Comparison of ENCODE assay signal across 16 cellular contexts in the genomic region with DNA sequence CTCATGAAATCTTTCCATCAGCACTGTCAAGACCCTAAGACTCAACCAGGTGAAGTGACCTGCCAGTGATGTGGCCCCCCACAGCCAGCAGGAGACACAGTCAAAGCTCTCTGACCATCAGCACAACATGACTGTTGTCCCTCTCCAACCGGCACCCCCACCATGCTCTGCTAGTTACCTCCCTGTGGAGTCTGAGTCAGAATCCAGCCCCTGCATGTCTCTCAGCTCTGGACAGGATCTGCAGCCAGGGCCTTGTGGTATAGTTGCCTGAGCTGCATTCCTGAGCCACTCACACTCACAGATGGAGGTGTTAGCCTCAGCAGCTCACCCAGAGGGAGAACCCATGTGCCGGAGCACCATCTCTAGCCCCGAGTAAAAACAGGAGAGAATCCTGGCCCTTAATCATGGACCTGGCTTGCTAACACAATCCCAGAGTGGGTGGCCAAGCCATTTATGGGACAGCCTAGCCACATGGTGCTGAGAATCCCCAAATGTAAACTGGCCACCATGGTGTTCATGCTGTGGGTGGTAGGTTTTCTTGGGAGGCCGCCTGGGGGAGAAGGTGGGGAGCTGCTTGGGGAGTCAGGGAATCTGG.
DNase-seq lines count a peak whose midpoint lies in the region; ATAC-seq and TF ChIP-seq lines count a peak whose summit lies in the region.
"Had no signal": no experiment of that assay in that cellular context is flagged by ENCODE, and none has a peak within 500 bp of the region (broad histone marks: within the 10 kb centered on the region; RNA-seq: fewer than 3 reads in every experiment).

No MANE protein-coding gene starts in this region.

- peak; percentile 30 for ATAC-seq in activated naive CD8-positive, alpha-beta T cell treated with anti-CD3 and anti-CD28 coated beads, Interleukin-2, amount 50 U/mL, for 24 hours
- ATAC-seq in HG02970 (IDR thresholded peaks at IDR 0.05; ENCODE audit: low FRiP score, unreplicated experiment) (no peak), HG03095 (IDR thresholded peaks at IDR 0.05; ENCODE audit: unreplicated experiment) (no peak)
- ATAC-seq: activated T-cell treated with anti-CD3 and anti-CD28 coated beads, Interleukin-2, amount 50 U/mL, for 4 hours; body of pancreas; left cardiac atrium had no signal

- peaks cover 41% of the 10 kb centered on the region for H3K4me1 ChIP-seq in SJSA1 (replicated peaks)
- H3K4me1 ChIP-seq: body of pancreas had no signal

- no peaks in the 10 kb centered on the region for H3K9me3 Mint-ChIP-seq in activated naive CD8-positive, alpha-beta T cell treated with anti-CD3 and anti-CD28 coated beads, Interleukin-2, amount 50 U/mL, for 24 hours
- H3K9me3 Mint-ChIP-seq in activated naive CD8-positive, alpha-beta T cell treated with anti-CD3 and anti-CD28 coated beads for 36 hours = no peaks in the 10 kb centered on the region
- H3K9me3 Mint-ChIP-seq: stimulated activated memory B cell treated with anti-CD40 and anti-IgM and Interleukin-4, amounts not matched to agents 10 μg/mL and 1 μg/mL and 100 μg/mL, for 72 hours had no signal

- DNase-seq in activated naive CD8-positive, alpha-beta T cell treated with anti-CD3 and anti-CD28 coated beads, Interleukin-2, amount 50 U/mL, for 24 hours = no peak
- DNase-seq in activated naive CD8-positive, alpha-beta T cell treated with anti-CD3 and anti-CD28 coated beads for 36 hours = no peak
- DNase-seq in SJSA1 (ENCODE audit: low read depth in 1 of 2, low spot score in 2 of 2) = peak; percentile 96
- peak; percentile 55 for DNase-seq in fibroblast of the aortic adventitia (ENCODE audit: low read depth)
- no peak for DNase-seq in occipital lobe (lab: John Stamatoyannopoulos, UW)
- DNase-seq in COLO668 (lab: John Stamatoyannopoulos, UW; ENCODE audit: unreplicated experiment) = no peak
- DNase-seq: activated T-cell treated with anti-CD3 and anti-CD28 coated beads, Interleukin-2, amount 50 U/mL, for 4 hours; body of pancreas; left cardiac atrium; Right ventricle myocardium superior; stimulated activated CD4-positive, alpha-beta T cell treated with anti-CD3 and anti-CD28 coated beads, Interleukin-15, amount 100 ng/mL, for 24 hours had no signal

- no peaks in the 10 kb centered on the region for H3K9me3 ChIP-seq in SJSA1 (replicated peaks)
- H3K9me3 ChIP-seq: body of pancreas had no signal

- peak overlapping the region; percentile 90 for H3K27ac ChIP-seq in SJSA1
- H3K27ac ChIP-seq: 22Rv1, body of pancreas, VCaP had no signal

- H3K36me3 ChIP-seq in SJSA1 = peaks cover 10% of the 10 kb centered on the region

- H3K27ac Mint-ChIP-seq in activated naive CD8-positive, alpha-beta T cell treated with anti-CD3 and anti-CD28 coated beads, Interleukin-2, amount 50 U/mL, for 24 hours = no peak overlapping the region
- H3K27ac Mint-ChIP-seq in activated naive CD8-positive, alpha-beta T cell treated with anti-CD3 and anti-CD28 coated beads for 36 hours = no peak overlapping the region
- H3K27ac Mint-ChIP-seq: stimulated activated memory B cell treated with anti-CD40 and anti-IgM and Interleukin-4, amounts not matched to agents 10 μg/mL and 1 μg/mL and 100 μg/mL, for 72 hours had no signal

- H3K36me3 Mint-ChIP-seq in activated naive CD8-positive, alpha-beta T cell treated with anti-CD3 and anti-CD28 coated beads, Interleukin-2, amount 50 U/mL, for 24 hours (ENCODE audit: low read depth) = peaks cover 2% of the 10 kb centered on the region
- H3K36me3 Mint-ChIP-seq in activated naive CD8-positive, alpha-beta T cell treated with anti-CD3 and anti-CD28 coated beads for 36 hours = peaks cover 3% of the 10 kb centered on the region
- H3K36me3 Mint-ChIP-seq: stimulated activated memory B cell treated with anti-CD40 and anti-IgM and Interleukin-4, amounts not matched to agents 10 μg/mL and 1 μg/mL and 100 μg/mL, for 72 hours had no signal

- H3K27me3 Mint-ChIP-seq in activated naive CD8-positive, alpha-beta T cell treated with anti-CD3 and anti-CD28 coated beads, Interleukin-2, amount 50 U/mL, for 24 hours = no peaks in the 10 kb centered on the region
- H3K27me3 Mint-ChIP-seq in activated naive CD8-positive, alpha-beta T cell treated with anti-CD3 and anti-CD28 coated beads for 36 hours = no peaks in the 10 kb centered on the region
- H3K27me3 Mint-ChIP-seq: stimulated activated memory B cell treated with anti-CD40 and anti-IgM and Interleukin-4, amounts not matched to agents 10 μg/mL and 1 μg/mL and 100 μg/mL, for 72 hours had no signal

- H3K4me3 ChIP-seq in SJSA1 (no peak overlapping the region), fibroblast of the aortic adventitia (ENCODE audit: low read depth, low read length) (no peak overlapping the region)
- H3K4me3 ChIP-seq: body of pancreas had no signal

- no peaks in the 10 kb centered on the region for H3K4me1 Mint-ChIP-seq in activated naive CD8-positive, alpha-beta T cell treated with anti-CD3 and anti-CD28 coated beads, Interleukin-2, amount 50 U/mL, for 24 hours
- no peaks in the 10 kb centered on the region for H3K4me1 Mint-ChIP-seq in activated naive CD8-positive, alpha-beta T cell treated with anti-CD3 and anti-CD28 coated beads for 36 hours

- no peaks in the 10 kb centered on the region for H3K27me3 ChIP-seq in SJSA1 (replicated peaks)
- H3K27me3 ChIP-seq: body of pancreas had no signal

- TF ChIP-seq CTCF in fibroblast of the aortic adventitia (IDR thresholded peaks at IDR 0.05; ENCODE audit: insufficient read depth, low read length) = no peak

- H3K4me3 Mint-ChIP-seq in activated naive CD8-positive, alpha-beta T cell treated with anti-CD3 and anti-CD28 coated beads, Interleukin-2, amount 50 U/mL, for 24 hours = no peak overlapping the region
- H3K4me3 Mint-ChIP-seq in activated naive CD8-positive, alpha-beta T cell treated with anti-CD3 and anti-CD28 coated beads for 36 hours = no peak overlapping the region
- H3K4me3 Mint-ChIP-seq: activated T-cell treated with anti-CD3 and anti-CD28 coated beads, Interleukin-2, amount 50 U/mL, for 4 hours; stimulated activated memory B cell treated with anti-CD40 and anti-IgM and Interleukin-4, amounts not matched to agents 10 μg/mL and 1 μg/mL and 100 μg/mL, for 72 hours had no signal

Comparison
In these comparisons a context has a peak if more than half of its experiments do, and no peak if none do; other contexts are left out.
1. DNase-seq: peak in SJSA1 (2 of 2) and fibroblast of the aortic adventitia (single experiment); none in activated naive CD8-positive, alpha-beta T cell treated with anti-CD3 and anti-CD28 coated beads, Interleukin-2, amount 50 U/mL, for 24 hours (single experiment), activated naive CD8-positive, alpha-beta T cell treated with anti-CD3 and anti-CD28 coated beads for 36 hours (single experiment), occipital lobe (single experiment) and COLO668 (single experiment).